11 cellular contexts compared by ENCODE assay signal in genomic region chr18:77071061-77071460, GRCh38.
DNase-seq lines count a peak whose midpoint lies in the region; ATAC-seq, FAIRE-seq and TF ChIP-seq lines count a peak whose summit lies in the region.
"Had no signal": no experiment of that assay in that cellular context is flagged by ENCODE, and none has a peak within 500 bp of the region (broad histone marks: within the 10 kb centered on the region; RNA-seq: fewer than 3 reads in every experiment).

No MANE protein-coding gene starts in this region.

- peak overlapping the region in 1 of 2 donors; percentile 44 for H3K9ac ChIP-seq in kidney (ENCODE audit: low read length in 2 of 2)

- H3K27ac ChIP-seq in kidney (ENCODE audit: low read depth in 2 of 2, low read length in 2 of 2) (peak overlapping the region; percentile 2 to 59), suprapubic skin (peak overlapping the region; percentile 45)

- H3K27me3 Mint-ChIP-seq in activated T-cell treated with anti-CD3 and anti-CD28 coated beads, Interleukin-2, amount 50 U/mL, for 4 hours (ENCODE audit: low read depth), result no peaks in the 10 kb centered on the region
- H3K27me3 Mint-ChIP-seq in activated T-helper 17 cell treated with anti-CD3 and anti-CD28 coated beads, Interleukin-2, amount 50 U/mL, for 72 hours, result no peaks in the 10 kb centered on the region

- ATAC-seq in activated T-cell treated with anti-CD3 and anti-CD28 coated beads, Interleukin-2, amount 50 U/mL, for 4 hours, result no peak
- ATAC-seq in activated T-helper 17 cell treated with anti-CD3 and anti-CD28 coated beads, Interleukin-2, amount 50 U/mL, for 72 hours (replicated peaks), result no peak
- ATAC-seq: WTC11 had no signal

- DNase-seq in activated T-cell treated with anti-CD3 and anti-CD28 coated beads, Interleukin-2, amount 50 U/mL, for 4 hours, result no peak
- DNase-seq in activated T-cell treated with anti-CD3 and anti-CD28 coated beads, Interleukin-2, amount 50 U/mL, for 48 hours, result no peak
- DNase-seq in kidney (no peak), suprapubic skin (ENCODE audit: low spot score in 2 of 2) (no peak), OCI-M2 (lab: John Stamatoyannopoulos, UW; ENCODE audit: unreplicated experiment) (no peak), frontal cortex (ENCODE audit: low spot score in 2 of 2) (no peak), NCI-H446 treated with DMSO at 0.1 percent for 48 hours (lab: John Stamatoyannopoulos, UW) (no peak)
- DNase-seq: stimulated activated CD4-positive, alpha-beta T cell treated with anti-CD3 and anti-CD28 coated beads, Interleukin-2, amount 100 ng/mL, for 48 hours had no signal

- H3K4me3 Mint-ChIP-seq in activated T-cell treated with anti-CD3 and anti-CD28 coated beads, Interleukin-2, amount 50 U/mL, for 4 hours, result peak overlapping the region; percentile 35
- H3K4me3 Mint-ChIP-seq in activated T-helper 17 cell treated with anti-CD3 and anti-CD28 coated beads, Interleukin-2, amount 50 U/mL, for 72 hours, result peak overlapping the region; percentile 88
- H3K4me3 Mint-ChIP-seq: WTC11 had no signal

- no peaks in the 10 kb centered on the region for H3K27me3 ChIP-seq in suprapubic skin

- H3K9me3 ChIP-seq in kidney (ENCODE audit: control insufficient read depth in 1 of 2, low read length in 2 of 2) (no peaks in the 10 kb centered on the region), suprapubic skin (no peaks in the 10 kb centered on the region)

- H3K36me3 ChIP-seq in kidney (ENCODE audit: control insufficient read depth in 1 of 2, insufficient read depth in 2 of 2, low read length in 2 of 2) (no peaks in the 10 kb centered on the region), suprapubic skin (peaks cover under 1% of the 10 kb centered on the region)

- peaks cover 22% of the 10 kb centered on the region for H3K36me3 Mint-ChIP-seq in activated T-cell treated with anti-CD3 and anti-CD28 coated beads, Interleukin-2, amount 50 U/mL, for 4 hours (ENCODE audit: insufficient read depth)
- H3K36me3 Mint-ChIP-seq in activated T-helper 17 cell treated with anti-CD3 and anti-CD28 coated beads, Interleukin-2, amount 50 U/mL, for 72 hours (ENCODE audit: low read depth), result peaks cover 72% of the 10 kb centered on the region

- H3K4me1 ChIP-seq in kidney (ENCODE audit: control insufficient read depth in 1 of 2, insufficient read depth in 1 of 2, low read depth in 1 of 2, low read length in 2 of 2), result peaks cover 0 to 9% of the 10 kb centered on the region in 2 donors
- peaks cover 66% of the 10 kb centered on the region for H3K4me1 ChIP-seq in suprapubic skin

- 61% methylated on average over 2 of the region's 2 CpGs for WGBS in suprapubic skin

- H3K4me3 ChIP-seq in kidney (ENCODE audit: low read length in 2 of 2) (no peak overlapping the region), suprapubic skin (no peak overlapping the region)

- H3K27ac Mint-ChIP-seq in activated T-helper 17 cell treated with anti-CD3 and anti-CD28 coated beads, Interleukin-2, amount 50 U/mL, for 72 hours, result peak overlapping the region; percentile 100
- H3K27ac Mint-ChIP-seq: WTC11 had no signal

- intact Hi-C loops in kidney (cut with DNase I), result no loop called here

- no peak for TF ChIP-seq EP300 in suprapubic skin (IDR thresholded peaks at IDR 0.05)

- FAIRE-seq in kidney (lab: Jason Lieb, UNC) (no peak), frontal cortex (lab: Jason Lieb, UNC) (no peak)
- FAIRE-seq: urothelium cell line had no signal

- no peak for TF ChIP-seq POLR2A in suprapubic skin (IDR thresholded peaks at IDR 0.05)

- H3K4me1 Mint-ChIP-seq in activated T-cell treated with anti-CD3 and anti-CD28 coated beads, Interleukin-2, amount 50 U/mL, for 4 hours (ENCODE audit: low read depth), result peaks cover 98% of the 10 kb centered on the region
- H3K4me1 Mint-ChIP-seq in activated T-helper 17 cell treated with anti-CD3 and anti-CD28 coated beads, Interleukin-2, amount 50 U/mL, for 72 hours, result peaks cover 63% of the 10 kb centered on the region

- TF ChIP-seq CTCF in kidney (IDR thresholded peaks at IDR 0.05; ENCODE audit: borderline replicate concordance, extremely low read depth, insufficient read depth) (no peak), suprapubic skin (IDR thresholded peaks at IDR 0.05) (no peak)

- no peaks in the 10 kb centered on the region for H3K9me3 Mint-ChIP-seq in activated T-cell treated with anti-CD3 and anti-CD28 coated beads, Interleukin-2, amount 50 U/mL, for 4 hours
- H3K9me3 Mint-ChIP-seq in activated T-helper 17 cell treated with anti-CD3 and anti-CD28 coated beads, Interleukin-2, amount 50 U/mL, for 72 hours, result no peaks in the 10 kb centered on the region
- H3K9me3 Mint-ChIP-seq: WTC11 had no signal
